17 cellular contexts compared by ENCODE assay signal in genomic region chr1:160658956-160659255, GRCh38. TPM values are rescaled to one million over a fixed set of nuclear protein-coding genes. Genes with fewer than 3 reads are reported as not detected.
A peak's percentile ranks its signal among the peaks of the same experiment; 100 is the strongest.
DNase-seq lines count a peak whose midpoint lies in the region; ATAC-seq and TF ChIP-seq lines count a peak whose summit lies in the region.
"Had no signal": no experiment of that assay in that cellular context is flagged by ENCODE, and none has a peak within 500 bp of the region (broad histone marks: within the 10 kb centered on the region; RNA-seq: fewer than 3 reads in every experiment).

No MANE protein-coding gene starts in this region.

- WGBS in mesodermal cell (ENCODE audit: insufficient coverage in 2 of 2), 2 experiments = 100% methylated on average over 1 of the region's 1 CpG

- H3K4me1 ChIP-seq in mesodermal cell (ENCODE audit: control insufficient read depth, insufficient read depth, low read length, poor library complexity, severe bottlenecking) = peaks cover 16% of the 10 kb centered on the region

- no peak for ATAC-seq in activated CD4-positive, CD25-positive, alpha-beta regulatory T cell treated with anti-CD3 and anti-CD28 coated beads, Interleukin-2, amount 50 U/mL, for 24 hours

- H3K27ac ChIP-seq in mesodermal cell (ENCODE audit: low read depth, low read length, severe bottlenecking) = peak overlapping the region; percentile 51

- H3K9me3 ChIP-seq in mesodermal cell (ENCODE audit: control insufficient read depth, low read length) = peaks cover 3% of the 10 kb centered on the region

- no peak overlapping the region for H3K4me3 ChIP-seq in NB4 (ENCODE audit: low read depth, low read length)
- no peak overlapping the region for H3K4me3 ChIP-seq in mesodermal cell (ENCODE audit: extremely low read depth, insufficient read depth, low read length, poor library complexity, severe bottlenecking)

- TF ChIP-seq POLR2A in NB4 (IDR thresholded peaks at IDR 0.05; ENCODE audit: extremely low read depth, insufficient read length) = no peak

- H3K36me3 ChIP-seq in mesodermal cell (ENCODE audit: control insufficient read depth, insufficient read depth, low read length) = no peaks in the 10 kb centered on the region

- DNase-seq in SIG-M5 treated with dmso at 0.1 percent for 504 hours (lab: John Stamatoyannopoulos, UW; ENCODE audit: unreplicated experiment) (peak; percentile 18), SIG-M5 (lab: John Stamatoyannopoulos, UW) (no peak), ELF-1 (ENCODE audit: low read depth, low spot score) (peak; percentile 53), NB4 (ENCODE audit: low read depth) (peak; percentile 56), C1 segment of cervical spinal cord (lab: John Stamatoyannopoulos, UW) (no peak)
- DNase-seq in activated CD4-positive, alpha-beta T cell treated with anti-CD3 and anti-CD28 coated beads, Interleukin-2, amount 50 U/mL, for 4 hours = no peak
- DNase-seq: EL, H7, Kasumi-1, MM.1S, NCI-H1417, NCI-H187 treated with DMSO at 0.1 percent for 48 hours, NCI-H526 treated with DMSO at 0.1 percent for 48 hours, SHP77 treated with DMSO at 0.1 percent for 48 hours had no signal

- TF ChIP-seq CTCF in NB4 (IDR thresholded peaks at IDR 0.05; ENCODE audit: low read depth, low read length) = no peak

RNA-seq across cellular contexts. Expression of gene SLAMF1, which starts 12.1 kb away (rescaled TPM):
- polyA plus RNA-seq in mesodermal cell (2013, experiment 1 of 2) = not detected
- not detected for polyA plus RNA-seq in mesodermal cell (2013, experiment 2 of 2)
- polyA plus RNA-seq: BJ had no signal

RNA-seq across cellular contexts. Expression of gene CD48, which starts 52.7 kb away (rescaled TPM):
- polyA plus RNA-seq in mesodermal cell (2013, experiment 1 of 2) = 0.26 TPM
- not detected for polyA plus RNA-seq in mesodermal cell (2013, experiment 2 of 2)
- polyA plus RNA-seq: BJ had no signal

Comparison
In these comparisons a context has a peak if more than half of its experiments do, and no peak if none do; other contexts are left out.
1. DNase-seq: peak in SIG-M5 treated with dmso at 0.1 percent for 504 hours (single experiment), ELF-1 (single experiment) and NB4 (single experiment); none in SIG-M5 (single experiment), C1 segment of cervical spinal cord (0 of 14) and activated CD4-positive, alpha-beta T cell treated with anti-CD3 and anti-CD28 coated beads, Interleukin-2, amount 50 U/mL, for 4 hours (0 of 2).